16 cellular contexts compared by ENCODE assay signal in genomic region chr10:129323877-129324276, GRCh38.
DNase-seq lines count a peak whose midpoint lies in the region; ATAC-seq and TF ChIP-seq lines count a peak whose summit lies in the region.
"Had no signal": no experiment of that assay in that cellular context is flagged by ENCODE, and none has a peak within 500 bp of the region (broad histone marks: within the 10 kb centered on the region; RNA-seq: fewer than 3 reads in every experiment).

No MANE protein-coding gene starts in this region.

- H3K9ac ChIP-seq in HUES48 (ENCODE audit: low read depth, low read length) = no peak overlapping the region
- H3K9ac ChIP-seq: BLaER1 had no signal

- peaks cover 13% of the 10 kb centered on the region for H3K4me1 Mint-ChIP-seq in mesothelial cell of epicardium
- H3K4me1 Mint-ChIP-seq: CD8-positive, alpha-beta memory T cell had no signal

- no peak for ATAC-seq in GM18861 (IDR thresholded peaks at IDR 0.05; ENCODE audit: unreplicated experiment)
- ATAC-seq: A549, GM23338, HepG2 had no signal

- H3K9me3 Mint-ChIP-seq in mesothelial cell of epicardium = peaks cover 12% of the 10 kb centered on the region

- H3K36me3 ChIP-seq in HUES48 (ENCODE audit: control insufficient read depth, insufficient read depth, low read length) = no peaks in the 10 kb centered on the region
- H3K36me3 ChIP-seq: BLaER1 had no signal

- H3K4me3 Mint-ChIP-seq in mesothelial cell of epicardium = no peak overlapping the region
- H3K4me3 Mint-ChIP-seq: CD8-positive, alpha-beta memory T cell; GM23338; H9 had no signal

- peak; percentile 71 for DNase-seq in fibroblast of villous mesenchyme (ENCODE audit: low read depth)
- peak; percentile 10 for DNase-seq in renal cortical epithelial cell (ENCODE audit: low read depth)
- DNase-seq in NCI-H128 (lab: John Stamatoyannopoulos, UW; ENCODE audit: unreplicated experiment) = no peak
- no peak for DNase-seq in mesothelial cell of epicardium (ENCODE audit: low spot score in 2 of 2, unreplicated experiment in 2 of 2)
- DNase-seq: AML-193; Caco-2; CD8-positive, alpha-beta memory T cell; DND-41; GF-D8; H9 had no signal

- no peaks in the 10 kb centered on the region for H3K27me3 ChIP-seq in HUES48 (ENCODE audit: control insufficient read depth, insufficient read depth, low read length)
- H3K27me3 ChIP-seq: BLaER1 had no signal

- peaks cover 7% of the 10 kb centered on the region for H3K27me3 Mint-ChIP-seq in mesothelial cell of epicardium (ENCODE audit: low read depth)
- H3K27me3 Mint-ChIP-seq: CD8-positive, alpha-beta memory T cell had no signal

- H3K27ac ChIP-seq in HUES48 (ENCODE audit: low read depth, low read length) = peak overlapping the region; percentile 42
- H3K27ac ChIP-seq: A549, BLaER1 had no signal

- no peak overlapping the region for H3K4me3 ChIP-seq in HUES48 (ENCODE audit: low read depth, low read length)
- H3K4me3 ChIP-seq in fibroblast of villous mesenchyme (ENCODE audit: low read depth, low read length) = no peak overlapping the region
- H3K4me3 ChIP-seq: A549, BLaER1, GM23338 had no signal

- H3K9me3 ChIP-seq in HUES48 (ENCODE audit: control insufficient read depth, insufficient read depth, low read length) = peaks cover 5% of the 10 kb centered on the region
- H3K9me3 ChIP-seq: A549, Caco-2 had no signal

- no peaks in the 10 kb centered on the region for H3K36me3 Mint-ChIP-seq in mesothelial cell of epicardium

- H3K4me1 ChIP-seq in HUES48 (ENCODE audit: control insufficient read depth, insufficient read depth, low read length) = peaks cover 15% of the 10 kb centered on the region
- H3K4me1 ChIP-seq: A549, Caco-2 had no signal

- TF ChIP-seq CTCF in fibroblast of villous mesenchyme (IDR thresholded peaks at IDR 0.05; ENCODE audit: insufficient read depth, low read depth, low read length) (no peak), mesothelial cell of epicardium (IDR thresholded peaks at IDR 0.05; ENCODE audit: unreplicated experiment) (no peak)

- H3K27ac Mint-ChIP-seq in mesothelial cell of epicardium = no peak overlapping the region
- H3K27ac Mint-ChIP-seq: CD8-positive, alpha-beta memory T cell; GM23338; H9 had no signal

Comparison
In these comparisons a context has a peak if more than half of its experiments do, and no peak if none do; other contexts are left out.
1. DNase-seq: peak in fibroblast of villous mesenchyme (single experiment) and renal cortical epithelial cell (single experiment); none in NCI-H128 (single experiment) and mesothelial cell of epicardium (0 of 2).